11 cellular contexts compared by ENCODE assay signal in genomic region chr6:98880486-98880885, GRCh38. TPM values are rescaled to one million over a fixed set of nuclear protein-coding genes. Genes with fewer than 3 reads are reported as not detected.
DNase-seq lines count a peak whose midpoint lies in the region; ATAC-seq and FAIRE-seq lines count a peak whose summit lies in the region.
"Had no signal": no experiment of that assay in that cellular context is flagged by ENCODE, and none has a peak within 500 bp of the region (broad histone marks: within the 10 kb centered on the region; RNA-seq: fewer than 3 reads in every experiment).

No MANE protein-coding gene starts in this region.

- peaks cover 24% of the 10 kb centered on the region for H3K36me3 Mint-ChIP-seq in activated T-cell treated with anti-CD3 and anti-CD28 coated beads, Interleukin-2, amount 50 U/mL, for 4 hours (ENCODE audit: insufficient read depth)

- peak; percentile 68 for FAIRE-seq in islet of Langerhans (lab: Jason Lieb, UNC)
- FAIRE-seq: A549 had no signal

- no peaks in the 10 kb centered on the region for H3K4me1 Mint-ChIP-seq in activated T-cell treated with anti-CD3 and anti-CD28 coated beads, Interleukin-2, amount 50 U/mL, for 4 hours (ENCODE audit: low read depth)

- no peaks in the 10 kb centered on the region for H3K9me3 Mint-ChIP-seq in activated T-cell treated with anti-CD3 and anti-CD28 coated beads, Interleukin-2, amount 50 U/mL, for 4 hours

- no peak overlapping the region for H3K4me3 Mint-ChIP-seq in activated T-cell treated with anti-CD3 and anti-CD28 coated beads, Interleukin-2, amount 50 U/mL, for 4 hours

- no peaks in the 10 kb centered on the region for H3K27me3 Mint-ChIP-seq in activated T-cell treated with anti-CD3 and anti-CD28 coated beads, Interleukin-2, amount 50 U/mL, for 4 hours (ENCODE audit: low read depth)

- peak; percentile 74 for DNase-seq in NCI-H748 (lab: John Stamatoyannopoulos, UW; ENCODE audit: unreplicated experiment)
- DNase-seq in NCI-H748 treated with DMSO at 0.1 percent for 48 hours (lab: John Stamatoyannopoulos, UW) = no peak
- no peak for DNase-seq in T-helper 9 cell
- no peak for DNase-seq in activated T-cell treated with anti-CD3 and anti-CD28 coated beads, Interleukin-2, amount 50 U/mL, for 1 hour
- DNase-seq in activated T-cell treated with anti-CD3 and anti-CD28 coated beads, Interleukin-2, amount 50 U/mL, for 4 hours = no peak
- DNase-seq: stimulated activated CD4-positive, alpha-beta T cell treated with anti-CD3 and anti-CD28 coated beads, Interleukin-12 subunit alpha, Interleukin-12 subunit beta, amount 100 ng/mL, for 4 hours had no signal

- ATAC-seq in GM21786 (IDR thresholded peaks at IDR 0.05; ENCODE audit: unreplicated experiment) (peak; percentile 84), HG03432 (IDR thresholded peaks at IDR 0.05; ENCODE audit: unreplicated experiment) (peak; percentile 97)
- no peak for ATAC-seq in activated T-cell treated with anti-CD3 and anti-CD28 coated beads, Interleukin-2, amount 50 U/mL, for 4 hours
- ATAC-seq: A549 had no signal

RNA-seq across cellular contexts. Expression of gene POU3F2, which starts 46.1 kb away (rescaled TPM):
- total RNA-seq in activated T-cell treated with anti-CD3 and anti-CD28 coated beads, Interleukin-2, amount 50 U/mL, for 4 hours = not detected
- total RNA-seq: suprapubic skin had no signal

Comparison
In these comparisons a context has a peak if more than half of its experiments do, and no peak if none do; other contexts are left out.
1. ATAC-seq: peak in GM21786 (single experiment) and HG03432 (single experiment); none in activated T-cell treated with anti-CD3 and anti-CD28 coated beads, Interleukin-2, amount 50 U/mL, for 4 hours (0 of 2).